Comparison of ENCODE assay signal across 21 cellular contexts in genomic region chr1:39685071-39685470, GRCh38. TPM values are rescaled to one million over a fixed set of nuclear protein-coding genes. Genes with fewer than 3 reads are reported as not detected.
A peak's percentile ranks its signal among the peaks of the same experiment; 100 is the strongest.
DNase-seq lines count a peak whose midpoint lies in the region; ATAC-seq, FAIRE-seq and TF ChIP-seq lines count a peak whose summit lies in the region.
"Had no signal": no experiment of that assay in that cellular context is flagged by ENCODE, and none has a peak within 500 bp of the region (broad histone marks: within the 10 kb centered on the region; RNA-seq: fewer than 3 reads in every experiment).

No MANE protein-coding gene starts in this region.

- H3K4me3 ChIP-seq in astrocyte (ENCODE audit: insufficient read depth, low read depth, low read length) (no peak overlapping the region), pancreas (no peak overlapping the region)

- no peaks in the 10 kb centered on the region for H3K27me3 ChIP-seq in CD4-positive, alpha-beta T cell (ENCODE audit: control insufficient read depth, insufficient read depth, low read length)
- H3K27me3 ChIP-seq in astrocyte (ENCODE audit: insufficient read depth, low read length) (peaks cover 80% of the 10 kb centered on the region), pancreas (no peaks in the 10 kb centered on the region)

- H3K27ac Mint-ChIP-seq in CD4-positive, alpha-beta T cell = peak overlapping the region; percentile 72
- H3K27ac Mint-ChIP-seq in astrocyte (ENCODE audit: unreplicated experiment) = peak overlapping the region; percentile 77
- peak overlapping the region in 6 of 10 donors; percentile 33 to 94 (median 70) for H3K27ac Mint-ChIP-seq in naive thymus-derived CD8-positive, alpha-beta T cell
- H3K27ac Mint-ChIP-seq: IgD-negative memory B cell had no signal

- no peak for DNase-seq in CD4-positive, alpha-beta T cell
- DNase-seq in G401 (ENCODE audit: low spot score) (peak; percentile 98), astrocyte (ENCODE audit: low read depth) (no peak), pancreas (no peak), NCI-H748 (lab: John Stamatoyannopoulos, UW; ENCODE audit: unreplicated experiment) (no peak), GM12891 (ENCODE audit: insufficient read length, low spot score) (no peak)
- DNase-seq in naive thymus-derived CD8-positive, alpha-beta T cell = no peak
- DNase-seq: AML-193; Kasumi-1; NCI-H1105; NCI-H187; NCI-H226; NCI-H69; NK-92 treated with Interleukin-12 subunit alpha and Interleukin-12 subunit beta, amount 100 ng/mL, for 24 hours; RPMI8226; SIG-M5 had no signal

- WGBS in pancreas, 2 donors = 89 to 91% methylated on average over 3 of the region's 3 CpGs

- CTCF ChIA-PET in CD4-positive, alpha-beta T cell (lab: Charles Lee) = no interaction called here

- H4K20me1 ChIP-seq in astrocyte (ENCODE audit: insufficient read depth, low read length) = no peaks in the 10 kb centered on the region

- no peak overlapping the region for H3K9ac ChIP-seq in astrocyte (ENCODE audit: low read length)

- H2AFZ ChIP-seq in astrocyte (ENCODE audit: low read depth, low read length) = no peak overlapping the region

- in situ Hi-C loops in G401 (cut with HindIII; ENCODE audit: low sequenced_read_pairs) = no loop called here

- FAIRE-seq in astrocyte (lab: Jason Lieb, UNC) (no peak), pancreas (lab: Jason Lieb, UNC) (no peak), GM12891 (lab: Jason Lieb, UNC) (no peak)

- TF ChIP-seq CTCF in CD4-positive, alpha-beta T cell (IDR thresholded peaks at IDR 0.05) = no peak
- TF ChIP-seq CTCF in astrocyte (IDR thresholded peaks at IDR 0.05; ENCODE audit: insufficient read depth, low read depth, low read length) (no peak), pancreas (IDR thresholded peaks at IDR 0.05) (no peak)

- peaks cover 28% of the 10 kb centered on the region for H3K27me3 Mint-ChIP-seq in CD4-positive, alpha-beta T cell
- H3K27me3 Mint-ChIP-seq in astrocyte (ENCODE audit: low read depth, unreplicated experiment) = peaks cover 87% of the 10 kb centered on the region
- H3K27me3 Mint-ChIP-seq in naive thymus-derived CD8-positive, alpha-beta T cell = peaks cover 2 to 30% (median 8%) of the 10 kb centered on the region in 5 donors

- H3K4me1 Mint-ChIP-seq in CD4-positive, alpha-beta T cell (ENCODE audit: low read depth) = peaks cover 49% of the 10 kb centered on the region
- H3K4me1 Mint-ChIP-seq in astrocyte (ENCODE audit: low read depth, unreplicated experiment) = peaks cover 11% of the 10 kb centered on the region
- H3K4me1 Mint-ChIP-seq in naive thymus-derived CD8-positive, alpha-beta T cell = peaks cover 21 to 55% (median 43%) of the 10 kb centered on the region in 4 donors

- no peaks in the 10 kb centered on the region for H3K4me1 ChIP-seq in astrocyte (ENCODE audit: insufficient read depth, low read length)
- no peaks in the 10 kb centered on the region for H3K4me1 ChIP-seq in pancreas

- no peak for TF ChIP-seq POLR2A in GM12891 (IDR thresholded peaks at IDR 0.05; ENCODE audit: low read depth, low read length)

- H3K4me3 Mint-ChIP-seq in CD4-positive, alpha-beta T cell = no peak overlapping the region
- no peak overlapping the region for H3K4me3 Mint-ChIP-seq in astrocyte (ENCODE audit: unreplicated experiment)
- H3K4me3 Mint-ChIP-seq in naive thymus-derived CD8-positive, alpha-beta T cell = peak overlapping the region in 8 of 10 donors; percentile 30 to 79 (median 58)

- H3K36me3 ChIP-seq in astrocyte (ENCODE audit: insufficient read depth, low read length) (no peaks in the 10 kb centered on the region), pancreas (no peaks in the 10 kb centered on the region)

- no peak overlapping the region for H3K27ac ChIP-seq in CD4-positive, alpha-beta T cell (ENCODE audit: low read depth, low read length)
- H3K27ac ChIP-seq in astrocyte (ENCODE audit: low read depth, low read length) = no peak overlapping the region
- no peak overlapping the region for H3K27ac ChIP-seq in pancreas

- POLR2A ChIA-PET in CD4-positive, alpha-beta T cell (lab: Charles Lee) = no interaction called here
- POLR2A ChIA-PET in naive thymus-derived CD8-positive, alpha-beta T cell (lab: Charles Lee) = no interaction called here

- H3K4me2 ChIP-seq in astrocyte (ENCODE audit: low read length) = no peak overlapping the region

- peaks cover 12% of the 10 kb centered on the region for H3K36me3 Mint-ChIP-seq in CD4-positive, alpha-beta T cell (ENCODE audit: low read depth)
- H3K36me3 Mint-ChIP-seq in astrocyte (ENCODE audit: low read depth, unreplicated experiment) = peaks cover 6% of the 10 kb centered on the region
- H3K36me3 Mint-ChIP-seq in naive thymus-derived CD8-positive, alpha-beta T cell = peaks cover 0 to 4% (median 0%) of the 10 kb centered on the region in 3 donors
- H3K36me3 Mint-ChIP-seq: IgD-negative memory B cell had no signal

- intact Hi-C loops in CD4-positive, alpha-beta T cell (cut with DNase I, micrococcal nuclease) = no loop called here
- intact Hi-C loops in pancreas (cut with DNase I) = no loop called here

- no peak for ATAC-seq in CD4-positive, alpha-beta T cell (ENCODE audit: poor library complexity)
- no peak for ATAC-seq in naive thymus-derived CD8-positive, alpha-beta T cell
- ATAC-seq in pancreas = no peak

- H3K9me3 Mint-ChIP-seq in CD4-positive, alpha-beta T cell = no peaks in the 10 kb centered on the region
- H3K9me3 Mint-ChIP-seq in astrocyte (ENCODE audit: unreplicated experiment) = peaks cover 9% of the 10 kb centered on the region
- peaks cover 0 to 2% (median 0%) of the 10 kb centered on the region in 9 donors for H3K9me3 Mint-ChIP-seq in naive thymus-derived CD8-positive, alpha-beta T cell

- no peaks in the 10 kb centered on the region for H3K79me2 ChIP-seq in astrocyte (ENCODE audit: insufficient read depth, low read length)

- H3K9me3 ChIP-seq in CD4-positive, alpha-beta T cell (ENCODE audit: control insufficient read depth, low read length) = no peaks in the 10 kb centered on the region
- H3K9me3 ChIP-seq in astrocyte (ENCODE audit: insufficient read depth, low read depth, low read length) (no peaks in the 10 kb centered on the region), pancreas (no peaks in the 10 kb centered on the region)

TF ChIP-seq in GM12891, 5 proteins besides CTCF, POLR2A, EP300 and RAD21:
- no peak for TF ChIP-seq TAF1 (IDR thresholded peaks at IDR 0.05; ENCODE audit: low read depth, low read length)
- TF ChIP-seq POU2F2 (IDR thresholded peaks at IDR 0.05; ENCODE audit: low read depth, low read length) = no peak
- TF ChIP-seq SPI1 (IDR thresholded peaks at IDR 0.05; ENCODE audit: low read depth, low read length) = no peak
- TF ChIP-seq PAX5 (IDR thresholded peaks at IDR 0.05; ENCODE audit: insufficient read depth, low read length, severe bottlenecking) = no peak

RNA-seq across cellular contexts. Expression of gene HPCAL4, which starts 6.2 kb away (rescaled TPM):
- total RNA-seq in CD4-positive, alpha-beta T cell = 10 to 100 TPM; 22.8 to 22.9 TPM
- total RNA-seq in G401 (2014; rRNA removed; shearing (Covaris generic)) = 0.62 and 1.9 TPM in 2 replicates
- total RNA-seq in astrocyte = 0.07 and 0.20 TPM in 2 replicates
- total RNA-seq in naive thymus-derived CD8-positive, alpha-beta T cell = 10 to 100 TPM; 31.9 to 32.5 TPM
- 1 to 10 TPM; 2.1 to 4.6 (median 3.9) TPM for polyA plus RNA-seq in naive thymus-derived CD8-positive, alpha-beta T cell
- total RNA-seq in pancreas = 1 to 10 TPM in 4 of 6 donors, under 1 TPM in 2; 0.15 to 7.8 (median 1.9) TPM
- under 1 TPM; 0.61 to 0.76 TPM for polyA plus RNA-seq in pancreas
- 0.31 TPM for polyA plus RNA-seq in GM12891 (2012; ENCODE audit: low read depth, missing spikeins)
- total RNA-seq: H7, HT1080, OCI-LY7 had no signal

RNA-seq across cellular contexts. Expression of gene NT5C1A, which starts 13.2 kb away (rescaled TPM):
- 1 to 10 TPM; 1.1 to 1.3 TPM for total RNA-seq in CD4-positive, alpha-beta T cell
- total RNA-seq in G401 (2014; rRNA removed; shearing (Covaris generic)) = not detected in 2 replicates
- 0.20 TPM in 1 of 2 replicates, not detected in the other for total RNA-seq in astrocyte
- under 1 TPM; 0.71 to 0.88 TPM for total RNA-seq in naive thymus-derived CD8-positive, alpha-beta T cell
- polyA plus RNA-seq in naive thymus-derived CD8-positive, alpha-beta T cell = not detected
- 1 to 10 TPM in 4 of 6 donors, under 1 TPM in 2; 0.56 to 4.5 (median 2.3) TPM for total RNA-seq in pancreas
- under 1 TPM; 0.07 to 0.34 TPM for polyA plus RNA-seq in pancreas
- polyA plus RNA-seq in GM12891 (2012; ENCODE audit: low read depth, missing spikeins) = not detected
- total RNA-seq: Daoy, H7, HT1080, OCI-LY7 had no signal
- polyA plus RNA-seq: IgD-negative memory B cell had no signal

RNA-seq across cellular contexts. Expression of gene HEYL, which starts 45.6 kb away (rescaled TPM):
- under 1 TPM in 1 of 2 experiments, not detected in 1; 0.05 TPM for total RNA-seq in CD4-positive, alpha-beta T cell
- total RNA-seq in G401 (2014; rRNA removed; shearing (Covaris generic)) = 0.07 and 1.2 TPM in 2 replicates
- total RNA-seq in astrocyte (1.1 and 3.1 TPM in 2 replicates), pancreas (10 to 100 TPM; 22.9 to 34.6 (median 32.3) TPM)
- under 1 TPM in 1 of 2 experiments, not detected in 1; 0.11 TPM for total RNA-seq in naive thymus-derived CD8-positive, alpha-beta T cell
- polyA plus RNA-seq in naive thymus-derived CD8-positive, alpha-beta T cell = under 1 TPM in 1 of 3 donors, not detected in 2; 0.30 TPM
- 10 to 100 TPM; 12.0 to 19.3 TPM for polyA plus RNA-seq in pancreas
- polyA plus RNA-seq in GM12891 (2012; ENCODE audit: low read depth, missing spikeins) = 0.05 TPM
- total RNA-seq: Daoy, HT1080, OCI-LY7 had no signal
- polyA plus RNA-seq: IgD-negative memory B cell had no signal

RNA-seq across cellular contexts. Expression of gene PPIE, which starts 53.6 kb away (rescaled TPM):
- 10 to 100 TPM; 45.0 to 46.7 TPM for total RNA-seq in CD4-positive, alpha-beta T cell
- total RNA-seq in G401 (2014; rRNA removed; shearing (Covaris generic)) = 80.4 and 86.0 TPM in 2 replicates
- total RNA-seq in astrocyte (33.1 and 33.7 TPM in 2 replicates), pancreas (10 to 100 TPM; 18.1 to 36.8 (median 27.1) TPM)
- 10 to 100 TPM; 86.9 to 88.3 TPM for total RNA-seq in naive thymus-derived CD8-positive, alpha-beta T cell
- polyA plus RNA-seq in naive thymus-derived CD8-positive, alpha-beta T cell = 100 to 1,000 TPM; 101 to 123 (median 102) TPM
- 10 to 100 TPM; 23.7 to 42.5 TPM for polyA plus RNA-seq in pancreas
- polyA plus RNA-seq in GM12891 (2012; ENCODE audit: low read depth, missing spikeins) = 47.6 TPM

Comparison
In these comparisons a context has a peak if more than half of its experiments do, and no peak if none do; other contexts are left out.
1. H3K4me3 Mint-ChIP-seq: peak in naive thymus-derived CD8-positive, alpha-beta T cell (8 of 10); none in CD4-positive, alpha-beta T cell (single experiment) and astrocyte (single experiment).
2. Peak in every context shown above with its lines, with median percentiles within 50 percentile points of each other: H3K27ac Mint-ChIP-seq.